Comparison of ENCODE assay signal across 9 cellular contexts in genomic region chr11:22192642-22193347, GRCh38. TPM values are rescaled to one million over a fixed set of nuclear protein-coding genes. Genes with fewer than 3 reads are reported as not detected.
DNase-seq lines count a peak whose midpoint lies in the region; ATAC-seq and FAIRE-seq lines count a peak whose summit lies in the region.
"Had no signal": no experiment of that assay in that cellular context is flagged by ENCODE, and none has a peak within 500 bp of the region (broad histone marks: within the 10 kb centered on the region; RNA-seq: fewer than 3 reads in every experiment).

Gene ANO5 (plus strand): TSS chr11:22193085. CDS start chr11:22193493, 408 bp downstream.

- no peak within 1 kb of the TSS for H3K27ac Mint-ChIP-seq in activated CD4-positive, alpha-beta memory T cell treated with anti-CD3 and anti-CD28 coated beads for 36 hours
- no peak within 1 kb of the TSS for H3K27ac Mint-ChIP-seq in activated CD4-positive, alpha-beta memory T cell treated with anti-CD3 and anti-CD28 coated beads, Interleukin-2, amount 10 ng/mL, durations not matched to agents 7 days and 5 days
- H3K27ac Mint-ChIP-seq: activated naive CD4-positive, alpha-beta T cell treated with anti-CD3 and anti-CD28 coated beads, Interleukin-2, amount 50 U/mL, for 72 hours had no signal

- H3K4me1 Mint-ChIP-seq in activated CD4-positive, alpha-beta memory T cell treated with anti-CD3 and anti-CD28 coated beads for 36 hours (ENCODE audit: low read depth), result peaks cover 8% of the 10 kb centered on the region
- no peaks in the 10 kb centered on the region for H3K4me1 Mint-ChIP-seq in activated CD4-positive, alpha-beta memory T cell treated with anti-CD3 and anti-CD28 coated beads, Interleukin-2, amount 10 ng/mL, durations not matched to agents 7 days and 5 days

- ATAC-seq in HG02840 (IDR thresholded peaks at IDR 0.05; ENCODE audit: low FRiP score, unreplicated experiment), result peak; percentile 34

- no peak for DNase-seq in activated CD4-positive, alpha-beta memory T cell treated with anti-CD3 and anti-CD28 coated beads for 36 hours
- no peak for DNase-seq in activated CD4-positive, alpha-beta memory T cell treated with anti-CD3 and anti-CD28 coated beads, Interleukin-2, amount 10 ng/mL, durations not matched to agents 7 days and 5 days
- DNase-seq in NCI-H510A treated with DMSO at 0.1 percent for 48 hours (lab: John Stamatoyannopoulos, UW) (peak; percentile 18), cerebellar cortex (ENCODE audit: low spot score) (peak; percentile 7), kidney glomerular epithelial cell (lab: John Stamatoyannopoulos, UW) (peak; percentile 48), GM19239 (ENCODE audit: insufficient read length, low spot score) (no peak)

- CTCF ChIA-PET in activated CD4-positive, alpha-beta memory T cell treated with anti-CD3 and anti-CD28 coated beads for 36 hours (lab: Charles Lee), result no interaction called here
- CTCF ChIA-PET in activated CD4-positive, alpha-beta memory T cell treated with anti-CD3 and anti-CD28 coated beads, Interleukin-2, amount 10 ng/mL, durations not matched to agents 7 days and 5 days (lab: Charles Lee), result no interaction called here

- H3K9me3 Mint-ChIP-seq in activated CD4-positive, alpha-beta memory T cell treated with anti-CD3 and anti-CD28 coated beads for 36 hours, result no peaks in the 10 kb centered on the region
- H3K9me3 Mint-ChIP-seq in activated CD4-positive, alpha-beta memory T cell treated with anti-CD3 and anti-CD28 coated beads, Interleukin-2, amount 10 ng/mL, durations not matched to agents 7 days and 5 days, result no peaks in the 10 kb centered on the region

- H3K27ac ChIP-seq in skin epidermis, result peak within 1 kb of the TSS in 2 of 21 experiments; percentile 7 to 34

- no peaks in the 10 kb centered on the region for H3K36me3 Mint-ChIP-seq in activated CD4-positive, alpha-beta memory T cell treated with anti-CD3 and anti-CD28 coated beads for 36 hours
- H3K36me3 Mint-ChIP-seq in activated CD4-positive, alpha-beta memory T cell treated with anti-CD3 and anti-CD28 coated beads, Interleukin-2, amount 10 ng/mL, durations not matched to agents 7 days and 5 days (ENCODE audit: low read depth), result no peaks in the 10 kb centered on the region

- intact Hi-C loops in activated CD4-positive, alpha-beta memory T cell treated with anti-CD3 and anti-CD28 coated beads for 36 hours (cut with micrococcal nuclease), result no loop called here

- peak within 1 kb of the TSS; percentile 16 for H3K4me3 Mint-ChIP-seq in activated CD4-positive, alpha-beta memory T cell treated with anti-CD3 and anti-CD28 coated beads for 36 hours
- no peak within 1 kb of the TSS for H3K4me3 Mint-ChIP-seq in activated CD4-positive, alpha-beta memory T cell treated with anti-CD3 and anti-CD28 coated beads, Interleukin-2, amount 10 ng/mL, durations not matched to agents 7 days and 5 days

- no peak for FAIRE-seq in GM19239 (lab: Jason Lieb, UNC)

- H3K4me3 ChIP-seq in skin epidermis, result peak within 1 kb of the TSS; percentile 20 to 44 (median 28)

- H3K27me3 Mint-ChIP-seq in activated CD4-positive, alpha-beta memory T cell treated with anti-CD3 and anti-CD28 coated beads for 36 hours, result peaks cover 33% of the 10 kb centered on the region
- peaks cover 29% of the 10 kb centered on the region for H3K27me3 Mint-ChIP-seq in activated CD4-positive, alpha-beta memory T cell treated with anti-CD3 and anti-CD28 coated beads, Interleukin-2, amount 10 ng/mL, durations not matched to agents 7 days and 5 days

- POLR2A ChIA-PET in activated CD4-positive, alpha-beta memory T cell treated with anti-CD3 and anti-CD28 coated beads for 36 hours (lab: Charles Lee), result no interaction called here
- POLR2A ChIA-PET in activated CD4-positive, alpha-beta memory T cell treated with anti-CD3 and anti-CD28 coated beads, Interleukin-2, amount 10 ng/mL, durations not matched to agents 7 days and 5 days (lab: Charles Lee), result no interaction called here

RNA-seq across cellular contexts. Expression of gene ANO5, which starts in this region (rescaled TPM):
- total RNA-seq in activated CD4-positive, alpha-beta memory T cell treated with anti-CD3 and anti-CD28 coated beads for 36 hours, result under 1 TPM in 1 of 2 experiments, not detected in 1; 0.02 TPM
- total RNA-seq in activated CD4-positive, alpha-beta memory T cell treated with anti-CD3 and anti-CD28 coated beads, Interleukin-2, amount 10 ng/mL, durations not matched to agents 7 days and 5 days, result not detected

Comparison
In these comparisons a context has a peak if more than half of its experiments do, and no peak if none do; other contexts are left out.
1. DNase-seq: peak in NCI-H510A treated with DMSO at 0.1 percent for 48 hours (single experiment), cerebellar cortex (single experiment) and kidney glomerular epithelial cell (single experiment); none in activated CD4-positive, alpha-beta memory T cell treated with anti-CD3 and anti-CD28 coated beads for 36 hours (single experiment), activated CD4-positive, alpha-beta memory T cell treated with anti-CD3 and anti-CD28 coated beads, Interleukin-2, amount 10 ng/mL, durations not matched to agents 7 days and 5 days (single experiment) and GM19239 (single experiment).